40 cellular contexts compared by ENCODE assay signal in genomic region chr6:122308074-122308473, GRCh38.
"Had no signal": no experiment of that assay in that cellular context is flagged by ENCODE, and none has a peak within 500 bp of the region (broad histone marks: within the 10 kb centered on the region; RNA-seq: fewer than 3 reads in every experiment).

No MANE protein-coding gene starts in this region.

- ATAC-seq: activated naive CD4-positive, alpha-beta T cell treated with anti-CD3 and anti-CD28 coated beads, Interleukin-2, amount 50 U/mL, for 72 hours; activated naive CD8-positive, alpha-beta T cell treated with anti-CD3 and anti-CD28 coated beads, Interleukin-2, amount 50 U/mL, for 24 hours; activated T-cell treated with anti-CD3 and anti-CD28 coated beads, Interleukin-2, amount 50 U/mL, for 4 hours; activated T-cell treated with anti-CD3 and anti-CD28 coated beads, Interleukin-2, amount 50 U/mL, for 72 hours; activated T-helper 17 cell treated with anti-CD3 and anti-CD28 coated beads, Interleukin-2, amount 50 U/mL, for 72 hours had no signal

- H3K27me3 Mint-ChIP-seq: activated naive CD4-positive, alpha-beta T cell treated with anti-CD3 and anti-CD28 coated beads, Interleukin-2, amount 10 ng/mL, durations not matched to agents 7 days and 5 days; activated T-cell treated with anti-CD3 and anti-CD28 coated beads, Interleukin-2, amount 50 U/mL, for 24 hours; brain had no signal

- H3K4me1 Mint-ChIP-seq: activated naive CD4-positive, alpha-beta T cell treated with anti-CD3 and anti-CD28 coated beads, Interleukin-2, amount 10 ng/mL, durations not matched to agents 7 days and 5 days; activated naive CD4-positive, alpha-beta T cell treated with anti-CD3 and anti-CD28 coated beads, Interleukin-2, amount 50 U/mL, for 24 hours; activated naive CD8-positive, alpha-beta T cell treated with anti-CD3 and anti-CD28 coated beads for 36 hours; activated naive CD8-positive, alpha-beta T cell treated with anti-CD3 and anti-CD28 coated beads, Interleukin-2, amount 10 ng/mL, durations not matched to agents 7 days and 5 days; activated naive CD8-positive, alpha-beta T cell treated with anti-CD3 and anti-CD28 coated beads, Interleukin-2, amount 50 U/mL, for 24 hours; activated T-helper 17 cell treated with anti-CD3 and anti-CD28 coated beads, Interleukin-2, amount 50 U/mL, for 72 hours; brain; central memory CD8-positive, alpha-beta T cell had no signal

- H3K4me3 Mint-ChIP-seq: activated naive CD4-positive, alpha-beta T cell treated with anti-CD3 and anti-CD28 coated beads for 36 hours; activated naive CD4-positive, alpha-beta T cell treated with anti-CD3 and anti-CD28 coated beads, Interleukin-2, amount 10 ng/mL, durations not matched to agents 7 days and 5 days; activated naive CD4-positive, alpha-beta T cell treated with anti-CD3 and anti-CD28 coated beads, Interleukin-2, amount 50 U/mL, for 24 hours; activated naive CD8-positive, alpha-beta T cell; activated naive CD8-positive, alpha-beta T cell treated with anti-CD3 and anti-CD28 coated beads for 36 hours; activated naive CD8-positive, alpha-beta T cell treated with anti-CD3 and anti-CD28 coated beads, Interleukin-2, amount 10 ng/mL, durations not matched to agents 7 days and 5 days; activated naive CD8-positive, alpha-beta T cell treated with anti-CD3 and anti-CD28 coated beads, Interleukin-2, amount 50 U/mL, for 24 hours; activated T-cell treated with anti-CD3 and anti-CD28 coated beads, Interleukin-2, amount 50 U/mL, for 24 hours; activated T-cell treated with anti-CD3 and anti-CD28 coated beads, Interleukin-2, amount 50 U/mL, for 4 hours; activated T-cell treated with anti-CD3 and anti-CD28 coated beads, Interleukin-2, amount 50 U/mL, for 72 hours; activated T-helper 1 cell treated with anti-CD3 and anti-CD28 coated beads, Interleukin-12 subunit alpha, Interleukin-12 subunit beta, Interleukin-2, Interleukin-4 antibody, amounts not matched to agents 30 ng/mL and 10 ng/mL and 1 ng/mL, durations not matched to agents 14 hours and 24 hours and 36 hours; activated T-helper 17 cell treated with anti-CD3 and anti-CD28 coated beads, Interleukin-2, amount 50 U/mL, for 72 hours; brain; central memory CD8-positive, alpha-beta T cell had no signal

- H3K4me1 ChIP-seq: adrenal gland, ascending aorta, breast epithelium had no signal

- H3K27ac ChIP-seq: adrenal gland, ascending aorta, brain microvascular endothelial cell, breast epithelium, cardiac muscle cell had no signal

- H3K36me3 Mint-ChIP-seq: activated naive CD4-positive, alpha-beta T cell treated with anti-CD3 and anti-CD28 coated beads, Interleukin-2, amount 10 ng/mL, durations not matched to agents 7 days and 5 days; activated naive CD8-positive, alpha-beta T cell; activated naive CD8-positive, alpha-beta T cell treated with anti-CD3 and anti-CD28 coated beads for 36 hours; activated naive CD8-positive, alpha-beta T cell treated with anti-CD3 and anti-CD28 coated beads, Interleukin-2, amount 10 ng/mL, durations not matched to agents 7 days and 5 days; brain had no signal

- H3K36me3 ChIP-seq: adrenal gland, ascending aorta, brain microvascular endothelial cell, breast epithelium, cardiac muscle cell had no signal

- FAIRE-seq: astrocyte, bronchial epithelial cell had no signal

- H3K4me3 ChIP-seq: adrenal gland, ascending aorta, breast epithelium, cardiac muscle cell had no signal

- H3K27me3 ChIP-seq: adrenal gland, ascending aorta, brain microvascular endothelial cell, breast epithelium, cardiac muscle cell had no signal

- H3K9me3 Mint-ChIP-seq: activated naive CD8-positive, alpha-beta T cell treated with anti-CD3 and anti-CD28 coated beads, Interleukin-2, amount 10 ng/mL, durations not matched to agents 7 days and 5 days had no signal

- H3K9me3 ChIP-seq: adrenal gland, ascending aorta had no signal

- DNase-seq: activated effector memory CD4-positive, alpha-beta T cell treated with anti-CD3 and anti-CD28 coated beads, Interleukin-2, amount 50 U/mL, for 16 hours; activated effector memory CD4-positive, alpha-beta T cell treated with Interleukin-2 at 50 U/mL for 16 hours; activated gamma-delta T cell; activated gamma-delta T cell treated with Interleukin-2 at 50 U/mL for 16 hours; activated naive CD4-positive, alpha-beta T cell; activated naive CD4-positive, alpha-beta T cell treated with anti-CD3 and anti-CD28 coated beads for 36 hours; activated naive CD4-positive, alpha-beta T cell treated with anti-CD3 and anti-CD28 coated beads, Interleukin-2, amount 10 ng/mL, durations not matched to agents 7 days and 5 days; activated naive CD4-positive, alpha-beta T cell treated with anti-CD3 and anti-CD28 coated beads, Interleukin-2, amount 50 U/mL, for 16 hours; activated naive CD4-positive, alpha-beta T cell treated with Interleukin-2 at 50 U/mL for 16 hours; activated naive CD8-positive, alpha-beta T cell treated with anti-CD3 and anti-CD28 coated beads for 36 hours; activated naive CD8-positive, alpha-beta T cell treated with anti-CD3 and anti-CD28 coated beads, Interleukin-2, amount 10 ng/mL, durations not matched to agents 7 days and 5 days; activated naive CD8-positive, alpha-beta T cell treated with anti-CD3 and anti-CD28 coated beads, Interleukin-2, amount 50 U/mL, for 24 hours; activated T-cell treated with anti-CD3 and anti-CD28 coated beads for 4 hours; activated T-cell treated with anti-CD3 and anti-CD28 coated beads, Interleukin-2, amount 50 U/mL, for 1 hour; activated T-cell treated with anti-CD3 and anti-CD28 coated beads, Interleukin-2, amount 50 U/mL, for 24 hours; activated T-cell treated with anti-CD3 and anti-CD28 coated beads, Interleukin-2, amount 50 U/mL, for 4 hours; activated T-cell treated with anti-CD3 and anti-CD28 coated beads, Interleukin-2, amount 50 U/mL, for 48 hours; activated T-cell treated with anti-CD3 and anti-CD28 coated beads, Interleukin-2, amount 50 U/mL, for 72 hours; adrenal gland; amniotic stem cell; amygdala; anterior cingulate cortex; aorta; brain microvascular endothelial cell; caudate nucleus; central memory CD4-positive, alpha-beta T cell; cerebellar nuclear complex had no signal

- H3K27ac Mint-ChIP-seq: activated naive CD4-positive, alpha-beta T cell treated with anti-CD3 and anti-CD28 coated beads for 36 hours; activated naive CD4-positive, alpha-beta T cell treated with anti-CD3 and anti-CD28 coated beads, Interleukin-2, amount 10 ng/mL, durations not matched to agents 7 days and 5 days; activated naive CD4-positive, alpha-beta T cell treated with anti-CD3 and anti-CD28 coated beads, Interleukin-2, amount 50 U/mL, for 24 hours; activated naive CD4-positive, alpha-beta T cell treated with anti-CD3 and anti-CD28 coated beads, Interleukin-2, amount 50 U/mL, for 72 hours; activated naive CD8-positive, alpha-beta T cell; activated naive CD8-positive, alpha-beta T cell treated with anti-CD3 and anti-CD28 coated beads for 36 hours; activated naive CD8-positive, alpha-beta T cell treated with anti-CD3 and anti-CD28 coated beads, Interleukin-2, amount 10 ng/mL, durations not matched to agents 7 days and 5 days; activated naive CD8-positive, alpha-beta T cell treated with anti-CD3 and anti-CD28 coated beads, Interleukin-2, amount 50 U/mL, for 24 hours; activated T-cell treated with anti-CD3 and anti-CD28 coated beads, Interleukin-2, amount 50 U/mL, for 24 hours; activated T-cell treated with anti-CD3 and anti-CD28 coated beads, Interleukin-2, amount 50 U/mL, for 72 hours; activated T-helper 1 cell treated with anti-CD3 and anti-CD28 coated beads, Interleukin-12 subunit alpha, Interleukin-12 subunit beta, Interleukin-2, Interleukin-4 antibody, amounts not matched to agents 30 ng/mL and 10 ng/mL and 1 ng/mL, durations not matched to agents 14 hours and 24 hours and 36 hours; activated T-helper 17 cell treated with anti-CD3 and anti-CD28 coated beads, Interleukin-2, amount 50 U/mL, for 72 hours; activated T-helper 2 cell treated with anti-CD3 and anti-CD28 coated beads, Interferon-gamma antibody, Interleukin-2, Interleukin-4, amounts not matched to agents 10 μg/mL and 5 μg/mL and 100 μg/mL, durations not matched to agents 14 hours and 24 hours and 36 hours; brain had no signal
